11 cellular contexts compared by ENCODE assay signal in genomic region chr7:143929224-143929920, GRCh38. TPM values are rescaled to one million over a fixed set of nuclear protein-coding genes. Genes with fewer than 3 reads are reported as not detected.
DNase-seq lines count a peak whose midpoint lies in the region; ATAC-seq and TF ChIP-seq lines count a peak whose summit lies in the region.
"Had no signal": no experiment of that assay in that cellular context is flagged by ENCODE, and none has a peak within 500 bp of the region (broad histone marks: within the 10 kb centered on the region; RNA-seq: fewer than 3 reads in every experiment).

No MANE protein-coding gene starts in this region.

- H3K4me1 Mint-ChIP-seq in immature natural killer cell: no peaks in the 10 kb centered on the region

- no peaks in the 10 kb centered on the region for H3K36me3 Mint-ChIP-seq in immature natural killer cell

- DNase-seq in EH (ENCODE audit: low read depth): peak; percentile 23
- DNase-seq in epithelial cell of esophagus (ENCODE audit: low read depth): peak; percentile 36
- no peak for DNase-seq in NCI-H510A treated with DMSO at 0.1 percent for 48 hours (lab: John Stamatoyannopoulos, UW)
- DNase-seq in NCI-H1694 treated with DMSO at 0.1 percent for 48 hours (lab: John Stamatoyannopoulos, UW): no peak
- DNase-seq in immature natural killer cell: no peak
- DNase-seq: CD4-positive, alpha-beta T cell; NCI-H748 treated with DMSO at 0.1 percent for 48 hours had no signal

- ATAC-seq in GM18907 (IDR thresholded peaks at IDR 0.05; ENCODE audit: unreplicated experiment) (peak; percentile 53), HG03442 (IDR thresholded peaks at IDR 0.05; ENCODE audit: unreplicated experiment) (peak; percentile 79)

- no peak overlapping the region for H3K27ac Mint-ChIP-seq in immature natural killer cell
- H3K27ac Mint-ChIP-seq: CD4-positive, alpha-beta T cell; stimulated activated naive CD8-positive, alpha-beta T cell treated with anti-CD3 and anti-CD28 coated beads, Interleukin-15, Interleukin-2, amounts not matched to agents 100 ng/mL and 50 ng/mL, for 24 hours had no signal

- H3K4me3 ChIP-seq in epithelial cell of esophagus (ENCODE audit: low read length): no peak overlapping the region
- H3K4me3 ChIP-seq: SJSA1 had no signal

- peaks cover 5 to 16% (median 5%) of the 10 kb centered on the region in 3 donors for H3K27me3 Mint-ChIP-seq in immature natural killer cell (ENCODE audit: low read depth in 3 of 3)

- H3K4me3 Mint-ChIP-seq in immature natural killer cell: no peak overlapping the region
- H3K4me3 Mint-ChIP-seq: CD4-positive, alpha-beta T cell; stimulated activated naive CD8-positive, alpha-beta T cell treated with anti-CD3 and anti-CD28 coated beads, Interleukin-15, Interleukin-2, amounts not matched to agents 100 ng/mL and 50 ng/mL, for 24 hours had no signal

- TF ChIP-seq CTCF in epithelial cell of esophagus (IDR thresholded peaks at IDR 0.05; ENCODE audit: insufficient read depth, low read depth, low read length, missing control alignments): no peak

- H3K9me3 Mint-ChIP-seq in immature natural killer cell: peaks cover 2 to 8% (median 5%) of the 10 kb centered on the region in 6 donors
- H3K9me3 Mint-ChIP-seq: CD4-positive, alpha-beta T cell had no signal

RNA-seq across cellular contexts. Expression of gene OR2F2, which starts 5.7 kb away (rescaled TPM):
- not detected for polyA plus RNA-seq in immature natural killer cell

RNA-seq across cellular contexts. Expression of gene OR2F1, which starts 25.3 kb away (rescaled TPM):
- not detected for polyA plus RNA-seq in immature natural killer cell

RNA-seq across cellular contexts. Expression of gene TCAF1, which starts 27.4 kb away (rescaled TPM):
- 10 to 100 TPM; 11.4 to 20.1 (median 14.9) TPM for polyA plus RNA-seq in immature natural killer cell

Comparison
In these comparisons a context has a peak if more than half of its experiments do, and no peak if none do; other contexts are left out.
1. DNase-seq: peak in EH (single experiment) and epithelial cell of esophagus (single experiment); none in NCI-H510A treated with DMSO at 0.1 percent for 48 hours (single experiment), NCI-H1694 treated with DMSO at 0.1 percent for 48 hours (single experiment) and immature natural killer cell (0 of 3).